8 cellular contexts compared by ENCODE assay signal in genomic region chr15:55498109-55498938, GRCh38. TPM values are rescaled to one million over a fixed set of nuclear protein-coding genes. Genes with fewer than 3 reads are reported as not detected.
DNase-seq lines count a peak whose midpoint lies in the region; ATAC-seq and TF ChIP-seq lines count a peak whose summit lies in the region.
"Not testable (repeated sequence)": the region's sequence is repeated elsewhere in the genome, so short reads cannot be mapped to it uniquely, and the experiment has no call there.

No MANE protein-coding gene starts in this region.

- not testable (repeated sequence) for H3K9me3 ChIP-seq in hepatocyte (ENCODE audit: low read depth); uterus

- H3K4me1 ChIP-seq in hepatocyte (ENCODE audit: insufficient read depth); rectal smooth muscle tissue (ENCODE audit: control insufficient read depth, insufficient read depth, low read length); uterus: not testable (repeated sequence)

- H3K79me2 ChIP-seq in hepatocyte, result not testable (repeated sequence)

- not testable (repeated sequence) for H3K9ac ChIP-seq in rectal smooth muscle tissue (ENCODE audit: low read length)

- WGBS in hepatocyte (ENCODE audit: low lambda C conversion rate, missing lambda C conversion rate), result 19% methylated on average over 53 of the region's 55 CpGs

- not testable (repeated sequence) for TF ChIP-seq CTCF in astrocyte of the cerebellum (IDR thresholded peaks at IDR 0.05; ENCODE audit: low read depth, low read length, missing control alignments); hepatocyte (IDR thresholded peaks at IDR 0.05; ENCODE audit: poor library complexity); uterus (IDR thresholded peaks at IDR 0.05)

- H3K27me3 ChIP-seq in hepatocyte; rectal smooth muscle tissue (ENCODE audit: control insufficient read depth, insufficient read depth, low read length); uterus: not testable (repeated sequence)

- H3K4me3 ChIP-seq in astrocyte of the cerebellum (ENCODE audit: low read depth, low read length) (peak overlapping the region; percentile 77), hepatocyte (peak overlapping the region; percentile 95), rectal smooth muscle tissue (ENCODE audit: low read length) (peak overlapping the region; percentile 71), uterus (peak overlapping the region; percentile 61 to 65)

- TF ChIP-seq POLR2A in uterus (IDR thresholded peaks at IDR 0.05), result not testable (repeated sequence)

- peak overlapping the region; percentile 88 for H3K4me2 ChIP-seq in hepatocyte

- not testable (repeated sequence) for H3K9me2 ChIP-seq in hepatocyte (replicated peaks; ENCODE audit: insufficient read depth)

- not testable (repeated sequence) for H4K20me1 ChIP-seq in hepatocyte (ENCODE audit: insufficient read depth, poor library complexity, severe bottlenecking)

- ATAC-seq in GM18502 (IDR thresholded peaks at IDR 0.05; ENCODE audit: poor library complexity, unreplicated experiment) (peak; percentile 99), HG02885 (IDR thresholded peaks at IDR 0.05; ENCODE audit: poor library complexity, unreplicated experiment) (peak; percentile 100)

- H2AFZ ChIP-seq in hepatocyte, result peak overlapping the region; percentile 91

- DNase-seq in NCI-H1930 (lab: John Stamatoyannopoulos, UW), result peak; percentile 61 to 66
- peak; percentile 53 for DNase-seq in T-helper 22 cell (ENCODE audit: low read depth)
- peak; percentile 68 for DNase-seq in astrocyte of the cerebellum (ENCODE audit: low read depth)
- peak; percentile 89 for DNase-seq in hepatocyte (ENCODE audit: low spot score)
- DNase-seq in uterus, result peak; percentile 75 to 79

- intact Hi-C loops in uterus (cut with DNase I; ENCODE audit: low total_unique reads), result not testable (repeated sequence)

- not testable (repeated sequence) for H3K36me3 ChIP-seq in hepatocyte (replicated peaks; ENCODE audit: insufficient read depth, low read depth); rectal smooth muscle tissue (ENCODE audit: control insufficient read depth, insufficient read depth, low read length); uterus

- in situ Hi-C loops in astrocyte of the cerebellum (cut with HindIII; ENCODE audit: low sequenced_read_pairs), result not testable (repeated sequence)

- H3K27ac ChIP-seq in hepatocyte (peak overlapping the region; percentile 73), uterus (peak overlapping the region; percentile 52 to 55)
- not testable (repeated sequence) for H3K27ac ChIP-seq in rectal smooth muscle tissue (ENCODE audit: low read depth, low read length)

RNA-seq across cellular contexts. Expression of gene DNAAF4, which starts 9.7 kb away (rescaled TPM):
- total RNA-seq in hepatocyte (0.83 and 1.8 TPM in 2 replicates), uterus (1 to 10 TPM in 3 of 4 donors, not detected in 1; 1.5 to 5.3 (median 1.6) TPM)
- polyA plus RNA-seq in hepatocyte, result 0.80 and 2.2 TPM in 2 replicates
